8 cellular contexts compared by ENCODE assay signal in genomic region chr1:239814306-239814881, GRCh38.
DNase-seq lines count a peak whose midpoint lies in the region; ATAC-seq and TF ChIP-seq lines count a peak whose summit lies in the region.

No MANE protein-coding gene starts in this region.

- TF ChIP-seq CTCF in colonic mucosa (IDR thresholded peaks at IDR 0.05) = no peak
- TF ChIP-seq CTCF in suprapubic skin (IDR thresholded peaks at IDR 0.05) = no peak

- no peaks in the 10 kb centered on the region for H3K9me3 ChIP-seq in colonic mucosa
- no peaks in the 10 kb centered on the region for H3K9me3 ChIP-seq in suprapubic skin

- intact Hi-C loops in colonic mucosa (cut with DNase I) = no loop called here

- WGBS in suprapubic skin = 31% methylated on average over 8 of the region's 8 CpGs

- H3K4me1 ChIP-seq in colonic mucosa (no peaks in the 10 kb centered on the region), suprapubic skin (peaks cover 3% of the 10 kb centered on the region)

- no peak overlapping the region for H3K4me3 ChIP-seq in colonic mucosa
- H3K4me3 ChIP-seq in suprapubic skin = no peak overlapping the region

- TF ChIP-seq POLR2A in suprapubic skin (IDR thresholded peaks at IDR 0.05) = no peak

- no peak overlapping the region for H3K9ac ChIP-seq in colonic mucosa (ENCODE audit: low read depth in 2 of 2, low read length in 2 of 2)

- no peaks in the 10 kb centered on the region for H3K36me3 ChIP-seq in colonic mucosa
- H3K36me3 ChIP-seq in suprapubic skin = no peaks in the 10 kb centered on the region

- no peak for TF ChIP-seq EP300 in suprapubic skin (IDR thresholded peaks at IDR 0.05)

- no peak for ATAC-seq in GM18502 (IDR thresholded peaks at IDR 0.05; ENCODE audit: poor library complexity, unreplicated experiment)

- H3K27me3 ChIP-seq in colonic mucosa = no peaks in the 10 kb centered on the region
- no peaks in the 10 kb centered on the region for H3K27me3 ChIP-seq in suprapubic skin

- H3K27ac ChIP-seq in colonic mucosa (no peak overlapping the region), suprapubic skin (no peak overlapping the region)

- DNase-seq in COR-L47 (lab: John Stamatoyannopoulos, UW) = peak; percentile 19
- peak; percentile 22 for DNase-seq in MV-4-11 (lab: John Stamatoyannopoulos, UW)
- DNase-seq in central memory CD4-positive, alpha-beta T cell = peak; percentile 2
- peak; percentile 24 for DNase-seq in non-pigmented ciliary epithelial cell (ENCODE audit: low read depth)
- DNase-seq in NCI-H2227 (lab: John Stamatoyannopoulos, UW; ENCODE audit: unreplicated experiment) = no peak
- DNase-seq in colonic mucosa = no peak
- DNase-seq in suprapubic skin (ENCODE audit: low spot score in 2 of 2) = no peak

Comparison
In these comparisons a context has a peak if more than half of its experiments do, and no peak if none do; other contexts are left out.
1. DNase-seq: peak in COR-L47 (single experiment), MV-4-11 (single experiment), central memory CD4-positive, alpha-beta T cell (single experiment) and non-pigmented ciliary epithelial cell (single experiment); none in NCI-H2227 (single experiment), colonic mucosa (single experiment) and suprapubic skin (0 of 2).